In genomic region chr22:20254975-20255946, GRCh38 we compare ENCODE assay signal across 21 cellular contexts.
A peak's percentile ranks its signal among the peaks of the same experiment; 100 is the strongest.
DNase-seq lines count a peak whose midpoint lies in the region; TF ChIP-seq lines count a peak whose summit lies in the region.
"Had no signal": no experiment of that assay in that cellular context is flagged by ENCODE, and none has a peak within 500 bp of the region (broad histone marks: within the 10 kb centered on the region; RNA-seq: fewer than 3 reads in every experiment).

No MANE protein-coding gene starts in this region.

- TF ChIP-seq CTCF in neutrophil (IDR thresholded peaks at IDR 0.05) (no peak), GM13977 (IDR thresholded peaks at IDR 0.05; ENCODE audit: extremely low read depth, insufficient read depth, missing control alignments) (no peak)

- peaks cover 8% of the 10 kb centered on the region for H3K4me1 Mint-ChIP-seq in activated T-cell treated with anti-CD3 and anti-CD28 coated beads, Interleukin-2, amount 50 U/mL, for 24 hours (ENCODE audit: low read depth)

- peak overlapping the region; percentile 22; the same call in 1 of the 2 replicates for H3K27ac ChIP-seq in SK-N-MC
- H3K27ac ChIP-seq in neutrophil, result peak overlapping the region; percentile 61
- H3K27ac ChIP-seq: adrenal gland, coronary artery, skin epidermis, stomach had no signal

- H3K36me3 ChIP-seq in SK-N-MC (ENCODE audit: insufficient read depth, low read length) (no peaks in the 10 kb centered on the region), neutrophil (no peaks in the 10 kb centered on the region)
- H3K36me3 ChIP-seq: adrenal gland, stomach had no signal

- no peaks in the 10 kb centered on the region for H3K27me3 ChIP-seq in neutrophil
- H3K27me3 ChIP-seq: adrenal gland, stomach had no signal

- H3K4me3 Mint-ChIP-seq in activated T-cell treated with anti-CD3 and anti-CD28 coated beads, Interleukin-2, amount 50 U/mL, for 24 hours, result no peak overlapping the region
- H3K4me3 Mint-ChIP-seq: CD4-positive, alpha-beta memory T cell; mesothelial cell of epicardium; nephron progenitor cell had no signal

- H3K36me3 Mint-ChIP-seq in activated T-cell treated with anti-CD3 and anti-CD28 coated beads, Interleukin-2, amount 50 U/mL, for 24 hours (ENCODE audit: low read depth), result no peaks in the 10 kb centered on the region
- H3K36me3 Mint-ChIP-seq: CD4-positive, alpha-beta memory T cell; mesothelial cell of epicardium had no signal

- in situ Hi-C loops in GM13977 (cut with MboI; ENCODE audit: low pct_unique_long_range_greater_than_20kb, low sequenced_read_pairs, unreplicated experiment), result no loop called here

- DNase-seq in activated T-cell treated with anti-CD3 and anti-CD28 coated beads, Interleukin-2, amount 50 U/mL, for 24 hours, result no peak
- no peak for DNase-seq in activated T-cell treated with anti-CD3 and anti-CD28 coated beads, Interleukin-2, amount 50 U/mL, for 48 hours
- DNase-seq in SK-N-MC (ENCODE audit: low read depth, low spot score) (no peak), GM13977 (ENCODE audit: low spot score) (no peak), hippocampal formation (lab: John Stamatoyannopoulos, UW) (no peak)
- no peak for DNase-seq in stimulated activated CD4-positive, alpha-beta T cell treated with anti-CD3 and anti-CD28 coated beads, Interleukin-4, amount 100 ng/mL, for 1 hour
- DNase-seq: adrenal gland; DMS79; NCI-H1694; nephron progenitor cell; stimulated activated CD4-positive, alpha-beta T cell treated with anti-CD3 and anti-CD28 coated beads, Interleukin-2, amount 100 ng/mL, for 24 hours; stomach; T-helper 9 cell had no signal

- TF ChIP-seq EP300 in Ishikawa (IDR thresholded peaks at IDR 0.05; ENCODE audit: borderline replicate concordance), result no peak

- TF ChIP-seq RAD21 in Ishikawa (IDR thresholded peaks at IDR 0.05; ENCODE audit: low read depth), result no peak

- H3K9me3 Mint-ChIP-seq in activated T-cell treated with anti-CD3 and anti-CD28 coated beads, Interleukin-2, amount 50 U/mL, for 24 hours, result no peaks in the 10 kb centered on the region
- H3K9me3 Mint-ChIP-seq: activated T-helper 2 cell treated with anti-CD3 and anti-CD28 coated beads, Interferon-gamma antibody, Interleukin-2, Interleukin-4, amounts not matched to agents 10 μg/mL and 5 μg/mL and 100 μg/mL, durations not matched to agents 14 hours and 24 hours and 36 hours; mesothelial cell of epicardium; nephron progenitor cell had no signal

- no peak overlapping the region for H3K4me3 ChIP-seq in SK-N-MC
- no peak overlapping the region for H3K4me3 ChIP-seq in neutrophil (ENCODE audit: low read depth in 1 of 2, low read length in 1 of 2)
- H3K4me3 ChIP-seq: adrenal gland, coronary artery, skin epidermis, stomach had no signal

- H3K27me3 Mint-ChIP-seq in activated T-cell treated with anti-CD3 and anti-CD28 coated beads, Interleukin-2, amount 50 U/mL, for 24 hours, result no peaks in the 10 kb centered on the region
- H3K27me3 Mint-ChIP-seq: CD4-positive, alpha-beta memory T cell; progenitor cell of endocrine pancreas had no signal

- peaks cover 24 to 27% of the 10 kb centered on the region in 2 experiments for H3K4me1 ChIP-seq in neutrophil (ENCODE audit: control insufficient read depth in 1 of 2, insufficient read depth in 1 of 2, low read depth in 1 of 2, low read length in 1 of 2)
- H3K4me1 ChIP-seq: stomach had no signal

- H3K9me3 ChIP-seq in SK-N-MC (ENCODE audit: low read depth, low read length), result no peaks in the 10 kb centered on the region
- no peaks in the 10 kb centered on the region for H3K9me3 ChIP-seq in neutrophil
- H3K9me3 ChIP-seq: adrenal gland, stomach had no signal

- H3K27ac Mint-ChIP-seq in activated T-cell treated with anti-CD3 and anti-CD28 coated beads, Interleukin-2, amount 50 U/mL, for 24 hours, result peak overlapping the region; percentile 39
- H3K27ac Mint-ChIP-seq: mesothelial cell of epicardium, nephron progenitor cell, progenitor cell of endocrine pancreas had no signal

- no peak overlapping the region for H3K9ac ChIP-seq in SK-N-MC (ENCODE audit: insufficient read length)

TF ChIP-seq in Ishikawa, 13 proteins besides CTCF, POLR2A, EP300 and RAD21:
- TF ChIP-seq CEBPB (IDR thresholded peaks at IDR 0.05), result no peak
- 0 out of 2 replicates have a peak, but pooled peaks have one; percentile 5 for TF ChIP-seq NFIC (IDR thresholded peaks at IDR 0.05)
